26 cellular contexts compared by ENCODE assay signal in genomic region chr6:158509465-158509864, GRCh38.
"Had no signal": no experiment of that assay in that cellular context is flagged by ENCODE, and none has a peak within 500 bp of the region (broad histone marks: within the 10 kb centered on the region; RNA-seq: fewer than 3 reads in every experiment).

No MANE protein-coding gene starts in this region.

- H3K9me3 ChIP-seq: colonic mucosa, esophagus muscularis mucosa, gastroesophageal sphincter, heart left ventricle, left lung, mucosa of descending colon, neutrophil, prostate gland, sigmoid colon, suprapubic skin had no signal

- H3K36me3 ChIP-seq: colonic mucosa, neutrophil, prostate gland had no signal

- H3K9ac ChIP-seq: parathyroid adenoma had no signal

- H3K9me3 Mint-ChIP-seq: dendritic cell treated with granulocyte-macrophage colony-stimulating factor and Interleukin-4, amounts not matched to agents 40 ng/mL and 50 ng/mL, for 4 days; mesothelial cell of epicardium; naive B cell; natural killer cell treated with Interleukin-12 subunit alpha and Interleukin-12 subunit beta and Interleukin-15 and Interleukin-18, amount 100 ng/mL, for 72 hours; neural crest cell; stimulated activated memory B cell treated with anti-CD40 and anti-IgM and Interleukin-4, amounts not matched to agents 10 μg/mL and 1 μg/mL and 100 μg/mL, for 72 hours; type B pancreatic cell had no signal

- H3K36me3 Mint-ChIP-seq: natural killer cell treated with Interleukin-12 subunit alpha and Interleukin-12 subunit beta and Interleukin-15 and Interleukin-18, amount 100 ng/mL, for 72 hours had no signal

- H3K27me3 ChIP-seq: colonic mucosa, esophagus muscularis mucosa, foreskin keratinocyte, gastroesophageal sphincter, heart left ventricle, hepatocyte, left lung, sigmoid colon, suprapubic skin had no signal

- H3K4me2 ChIP-seq: hepatocyte had no signal

- H3K4me1 ChIP-seq: colonic mucosa, esophagus muscularis mucosa, foreskin keratinocyte, gastroesophageal sphincter, heart left ventricle, left lung, parathyroid adenoma, prostate gland, sigmoid colon, suprapubic skin had no signal

- H3K27ac Mint-ChIP-seq: dendritic cell treated with granulocyte-macrophage colony-stimulating factor and Interleukin-4, amounts not matched to agents 40 ng/mL and 50 ng/mL, for 4 days; mesothelial cell of epicardium; naive B cell; natural killer cell treated with Interleukin-12 subunit alpha and Interleukin-12 subunit beta and Interleukin-15 and Interleukin-18, amount 100 ng/mL, for 72 hours; stimulated activated memory B cell treated with anti-CD40 and anti-IgM and Interleukin-4, amounts not matched to agents 10 μg/mL and 1 μg/mL and 100 μg/mL, for 72 hours; type B pancreatic cell had no signal

- H3K27ac ChIP-seq: colonic mucosa, esophagus muscularis mucosa, foreskin keratinocyte, gastroesophageal sphincter, heart left ventricle, hepatocyte, left lung, neutrophil, parathyroid adenoma, prostate gland, sigmoid colon, suprapubic skin had no signal

- H3K27me3 Mint-ChIP-seq: dendritic cell treated with granulocyte-macrophage colony-stimulating factor and Interleukin-4, amounts not matched to agents 40 ng/mL and 50 ng/mL, for 4 days; naive B cell; natural killer cell treated with Interleukin-12 subunit alpha and Interleukin-12 subunit beta and Interleukin-15 and Interleukin-18, amount 100 ng/mL, for 72 hours; stimulated activated memory B cell treated with anti-CD40 and anti-IgM and Interleukin-4, amounts not matched to agents 10 μg/mL and 1 μg/mL and 100 μg/mL, for 72 hours; type B pancreatic cell had no signal

- H3K79me2 ChIP-seq: hepatocyte, parathyroid adenoma had no signal

- H3K4me3 Mint-ChIP-seq: dendritic cell treated with granulocyte-macrophage colony-stimulating factor and Interleukin-4, amounts not matched to agents 40 ng/mL and 50 ng/mL, for 4 days; mesothelial cell of epicardium; naive B cell; natural killer cell treated with Interleukin-12 subunit alpha and Interleukin-12 subunit beta and Interleukin-15 and Interleukin-18, amount 100 ng/mL, for 72 hours; neural crest cell; stimulated activated memory B cell treated with anti-CD40 and anti-IgM and Interleukin-4, amounts not matched to agents 10 μg/mL and 1 μg/mL and 100 μg/mL, for 72 hours; type B pancreatic cell had no signal

- H3K4me3 ChIP-seq: colonic mucosa, esophagus muscularis mucosa, gastroesophageal sphincter, heart left ventricle, hepatocyte, left lung, mucosa of descending colon, prostate gland, sigmoid colon, suprapubic skin had no signal

- ATAC-seq: foreskin keratinocyte; gastroesophageal sphincter; heart left ventricle; left lung; mucosa of descending colon; natural killer cell treated with Interleukin-12 subunit alpha and Interleukin-12 subunit beta and Interleukin-15 and Interleukin-18, amount 100 ng/mL, for 72 hours; right cardiac atrium; stimulated activated memory B cell treated with anti-CD40 and anti-IgM and Interleukin-4, amounts not matched to agents 10 μg/mL and 1 μg/mL and 100 μg/mL, for 72 hours; stimulated activated naive CD8-positive, alpha-beta T cell treated with anti-CD3 and anti-CD28 coated beads, Interleukin-15, Interleukin-2, amounts not matched to agents 100 U/mL and 50 U/mL, for 24 hours had no signal

- DNase-seq: colonic mucosa; effector CD8-positive, alpha-beta T cell; foreskin keratinocyte; heart left ventricle; kidney; left lung; mesenchymal stem cell; mucosa of descending colon; naive B cell; right cardiac atrium; sigmoid colon; stimulated activated CD4-positive, alpha-beta T cell treated with anti-CD3 and anti-CD28 coated beads, Interleukin-4, amount 100 ng/mL, for 4 hours; stimulated activated naive CD8-positive, alpha-beta T cell treated with anti-CD3 and anti-CD28 coated beads, Interleukin-15, Interleukin-2, amounts not matched to agents 100 U/mL and 50 U/mL, for 24 hours had no signal

- H3K4me1 Mint-ChIP-seq: mesothelial cell of epicardium; stimulated activated memory B cell treated with anti-CD40 and anti-IgM and Interleukin-4, amounts not matched to agents 10 μg/mL and 1 μg/mL and 100 μg/mL, for 72 hours had no signal

- H2AFZ ChIP-seq: hepatocyte, parathyroid adenoma had no signal
